1 cellular context compared by ENCODE assay signal in the genomic region with DNA sequence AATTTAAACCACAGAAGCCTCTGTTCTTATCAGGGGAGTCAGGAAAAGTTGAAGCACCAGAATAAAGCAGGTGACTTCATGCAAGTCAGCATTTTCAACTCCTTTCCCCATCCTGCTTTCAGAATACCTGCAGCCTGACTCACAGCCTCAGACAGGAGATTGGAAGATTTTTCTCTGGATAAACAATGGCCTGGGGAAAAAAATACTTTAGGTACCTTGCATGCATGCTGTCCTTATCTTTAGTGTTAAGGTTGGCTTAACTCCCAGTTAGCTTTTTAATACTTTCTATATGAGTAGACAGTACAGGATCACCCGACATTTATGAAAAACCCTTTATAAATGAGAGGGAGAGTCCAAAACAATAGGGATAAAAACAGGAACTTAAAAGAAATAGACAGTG.
TF ChIP-seq lines count a peak whose summit lies in the region.

No MANE protein-coding gene starts in this region.

TF ChIP-seq in H1, 55 proteins besides CTCF, POLR2A, EP300 and RAD21:
- TF ChIP-seq, protein P1, sequence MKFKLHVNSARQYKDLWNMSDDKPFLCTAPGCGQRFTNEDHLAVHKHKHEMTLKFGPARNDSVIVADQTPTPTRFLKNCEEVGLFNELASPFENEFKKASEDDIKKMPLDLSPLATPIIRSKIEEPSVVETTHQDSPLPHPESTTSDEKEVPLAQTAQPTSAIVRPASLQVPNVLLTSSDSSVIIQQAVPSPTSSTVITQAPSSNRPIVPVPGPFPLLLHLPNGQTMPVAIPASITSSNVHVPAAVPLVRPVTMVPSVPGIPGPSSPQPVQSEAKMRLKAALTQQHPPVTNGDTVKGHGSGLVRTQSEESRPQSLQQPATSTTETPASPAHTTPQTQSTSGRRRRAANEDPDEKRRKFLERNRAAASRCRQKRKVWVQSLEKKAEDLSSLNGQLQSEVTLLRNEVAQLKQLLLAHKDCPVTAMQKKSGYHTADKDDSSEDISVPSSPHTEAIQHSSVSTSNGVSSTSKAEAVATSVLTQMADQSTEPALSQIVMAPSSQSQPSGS (IDR thresholded peaks at IDR 0.05; ENCODE audit: low read length) = no peak
- TF ChIP-seq KDM5A (IDR thresholded peaks at IDR 0.05; ENCODE audit: low read length) (no peak), MAFK (IDR thresholded peaks at IDR 0.05; ENCODE audit: low read depth, low read length) (peak; percentile 56), SP4 (IDR thresholded peaks at IDR 0.05; ENCODE audit: low read length) (no peak)
